In genomic region chr6:45877970-45878590, GRCh38 we compare ENCODE assay signal across 20 cellular contexts.
DNase-seq lines count a peak whose midpoint lies in the region; ATAC-seq, FAIRE-seq and TF ChIP-seq lines count a peak whose summit lies in the region.
"Had no signal": no experiment of that assay in that cellular context is flagged by ENCODE, and none has a peak within 500 bp of the region (broad histone marks: within the 10 kb centered on the region; RNA-seq: fewer than 3 reads in every experiment).

No MANE protein-coding gene starts in this region.

- FAIRE-seq in bronchial epithelial cell (lab: Jason Lieb, UNC) = peak; percentile 77
- FAIRE-seq: A204.1, GM12891, H54, K562 had no signal

- H4K20me1 ChIP-seq in Karpas-422 (ENCODE audit: insufficient read depth, low read depth, low read length) (no peaks in the 10 kb centered on the region), hepatocyte (ENCODE audit: insufficient read depth, poor library complexity, severe bottlenecking) (no peaks in the 10 kb centered on the region)

- TF ChIP-seq CTCF in bronchial epithelial cell (IDR thresholded peaks at IDR 0.05; ENCODE audit: insufficient read depth, low read length, severe bottlenecking) (no peak), neural crest cell (conservative IDR thresholded peaks at IDR 0.05) (no peak), type B pancreatic cell (conservative IDR thresholded peaks at IDR 0.05) (no peak), hepatocyte (IDR thresholded peaks at IDR 0.05; ENCODE audit: poor library complexity) (no peak)

- no peaks in the 10 kb centered on the region for H3K36me3 ChIP-seq in Karpas-422 (ENCODE audit: insufficient read depth, low read length)
- H3K36me3 ChIP-seq in bronchial epithelial cell (ENCODE audit: control insufficient read depth, insufficient read depth, low read length) = no peaks in the 10 kb centered on the region
- no peaks in the 10 kb centered on the region for H3K36me3 ChIP-seq in hepatocyte (replicated peaks; ENCODE audit: insufficient read depth, low read depth)
- H3K36me3 ChIP-seq: BE2C had no signal

- no peak overlapping the region for H3K4me3 ChIP-seq in Karpas-422 (ENCODE audit: low read length)
- H3K4me3 ChIP-seq in bronchial epithelial cell (ENCODE audit: low read depth, low read length) = no peak overlapping the region
- no peak overlapping the region for H3K4me3 ChIP-seq in hepatocyte
- H3K4me3 ChIP-seq: GM23338, K562 had no signal

- H3K4me3 Mint-ChIP-seq in neural crest cell = no peak overlapping the region
- H3K4me3 Mint-ChIP-seq in type B pancreatic cell = no peak overlapping the region
- H3K4me3 Mint-ChIP-seq in effector memory CD8-positive, alpha-beta T cell = no peak overlapping the region
- H3K4me3 Mint-ChIP-seq: CD4-positive, CD25-positive, alpha-beta regulatory T cell; CD8-positive, alpha-beta memory T cell; GM23338 had no signal

- no peaks in the 10 kb centered on the region for H3K9me2 ChIP-seq in Karpas-422 (replicated peaks; ENCODE audit: insufficient read depth, low read length)
- no peaks in the 10 kb centered on the region for H3K9me2 ChIP-seq in hepatocyte (replicated peaks; ENCODE audit: insufficient read depth)

- no peak overlapping the region for H2AFZ ChIP-seq in Karpas-422 (ENCODE audit: low read length)
- H2AFZ ChIP-seq in hepatocyte = no peak overlapping the region
- H2AFZ ChIP-seq: GM23338 had no signal

- H3K27me3 ChIP-seq in Karpas-422 (ENCODE audit: low read length) = no peaks in the 10 kb centered on the region
- H3K27me3 ChIP-seq in bronchial epithelial cell (ENCODE audit: control insufficient read depth, insufficient read depth, low read length) = peaks cover 2% of the 10 kb centered on the region
- H3K27me3 ChIP-seq in hepatocyte = no peaks in the 10 kb centered on the region
- H3K27me3 ChIP-seq: BE2C had no signal

- 75% methylated on average over 5 of the region's 5 CpGs for WGBS in hepatocyte (ENCODE audit: low lambda C conversion rate, missing lambda C conversion rate)

- no peak overlapping the region for H3K9ac ChIP-seq in Karpas-422 (ENCODE audit: low read length)

- H3K36me3 Mint-ChIP-seq in neural crest cell (ENCODE audit: low read depth) = no peaks in the 10 kb centered on the region
- H3K36me3 Mint-ChIP-seq in type B pancreatic cell = no peaks in the 10 kb centered on the region
- H3K36me3 Mint-ChIP-seq in effector memory CD8-positive, alpha-beta T cell (ENCODE audit: insufficient read depth) = no peaks in the 10 kb centered on the region
- H3K36me3 Mint-ChIP-seq: CD4-positive, CD25-positive, alpha-beta regulatory T cell; CD8-positive, alpha-beta memory T cell had no signal

- H3K79me2 ChIP-seq in Karpas-422 (ENCODE audit: low read length) = no peaks in the 10 kb centered on the region
- H3K79me2 ChIP-seq in hepatocyte = no peaks in the 10 kb centered on the region

- no peak for ATAC-seq in GM18870 (IDR thresholded peaks at IDR 0.05; ENCODE audit: unreplicated experiment)
- no peak for ATAC-seq in effector memory CD8-positive, alpha-beta T cell (replicated peaks)
- ATAC-seq: GM23338, K562 had no signal

- H3K27ac ChIP-seq in Karpas-422 (ENCODE audit: low read length) (no peak overlapping the region), hepatocyte (no peak overlapping the region)

- H3K9me3 ChIP-seq in Karpas-422 (ENCODE audit: low read length) (no peaks in the 10 kb centered on the region), hepatocyte (ENCODE audit: low read depth) (no peaks in the 10 kb centered on the region)
- H3K9me3 ChIP-seq: BE2C had no signal

- DNase-seq in Karpas-422 (peak; percentile 29), bronchial epithelial cell (ENCODE audit: low read depth) (no peak), neural crest cell (ENCODE audit: low read depth, low spot score) (no peak), type B pancreatic cell (ENCODE audit: extremely low spot score, unreplicated experiment) (no peak), hepatocyte (ENCODE audit: low spot score) (no peak)
- DNase-seq in effector memory CD8-positive, alpha-beta T cell = no peak
- DNase-seq: ACHN; BE2C; C1 segment of cervical spinal cord; Calu3; CD4-positive, CD25-positive, alpha-beta regulatory T cell; CD8-positive, alpha-beta memory T cell; DMS79 treated with DMSO at 0.1 percent for 48 hours; HCEC 1CT had no signal

- H3K4me1 ChIP-seq in Karpas-422 (ENCODE audit: low read length) (peaks cover 3% of the 10 kb centered on the region; the same call in 1 of the 2 replicates), hepatocyte (ENCODE audit: insufficient read depth) (peaks cover 19% of the 10 kb centered on the region)
- H3K4me1 ChIP-seq: BE2C had no signal

- H3K4me1 Mint-ChIP-seq in neural crest cell (peaks cover 13% of the 10 kb centered on the region), type B pancreatic cell (ENCODE audit: unreplicated experiment) (peaks cover 40% of the 10 kb centered on the region)
- H3K4me1 Mint-ChIP-seq in effector memory CD8-positive, alpha-beta T cell (ENCODE audit: low read depth in 2 of 2) = peaks cover 0 to 2% of the 10 kb centered on the region in 2 donors
- H3K4me1 Mint-ChIP-seq: CD4-positive, CD25-positive, alpha-beta regulatory T cell; CD8-positive, alpha-beta memory T cell; GM23338 had no signal

- H3K9me3 Mint-ChIP-seq in neural crest cell (no peaks in the 10 kb centered on the region), type B pancreatic cell (no peaks in the 10 kb centered on the region)
- H3K9me3 Mint-ChIP-seq in effector memory CD8-positive, alpha-beta T cell = no peaks in the 10 kb centered on the region
- H3K9me3 Mint-ChIP-seq: CD4-positive, CD25-positive, alpha-beta regulatory T cell; CD8-positive, alpha-beta memory T cell; GM23338 had no signal

- no peak overlapping the region for H3K4me2 ChIP-seq in Karpas-422 (ENCODE audit: low read depth, low read length, poor library complexity, severe bottlenecking)
- H3K4me2 ChIP-seq in hepatocyte = no peak overlapping the region
- H3K4me2 ChIP-seq: GM23338 had no signal

- H3K27me3 Mint-ChIP-seq in neural crest cell (ENCODE audit: low read depth) (no peaks in the 10 kb centered on the region), type B pancreatic cell (peaks cover 2% of the 10 kb centered on the region)
- H3K27me3 Mint-ChIP-seq in effector memory CD8-positive, alpha-beta T cell = peaks cover 0 to 27% of the 10 kb centered on the region in 2 donors

- H3K27ac Mint-ChIP-seq in neural crest cell (ENCODE audit: unreplicated experiment) (peak overlapping the region; percentile 75), type B pancreatic cell (peak overlapping the region; percentile 58)
- no peak overlapping the region for H3K27ac Mint-ChIP-seq in effector memory CD8-positive, alpha-beta T cell
- H3K27ac Mint-ChIP-seq: CD4-positive, CD25-positive, alpha-beta regulatory T cell; CD8-positive, alpha-beta memory T cell; GM23338 had no signal

Comparison
In these comparisons a context has a peak if more than half of its experiments do, and no peak if none do; other contexts are left out.
1. H3K27ac Mint-ChIP-seq: peak in neural crest cell (single experiment) and type B pancreatic cell (single experiment); none in effector memory CD8-positive, alpha-beta T cell (0 of 2).